ENCODE assay signal across 12 cellular contexts in genomic region chr16:74760007-74760767, GRCh38. TPM values are rescaled to one million over a fixed set of nuclear protein-coding genes. Genes with fewer than 3 reads are reported as not detected.
DNase-seq lines count a peak whose midpoint lies in the region; ATAC-seq and TF ChIP-seq lines count a peak whose summit lies in the region.
"Had no signal": no experiment of that assay in that cellular context is flagged by ENCODE, and none has a peak within 500 bp of the region (broad histone marks: within the 10 kb centered on the region; RNA-seq: fewer than 3 reads in every experiment).

No MANE protein-coding gene starts in this region.

- ATAC-seq in HG03442 (IDR thresholded peaks at IDR 0.05; ENCODE audit: unreplicated experiment) = peak; percentile 63
- ATAC-seq in stimulated activated effector memory CD8-positive, alpha-beta T cell treated with anti-CD3 and anti-CD28 coated beads, Interleukin-12 subunit alpha, Interleukin-12 subunit beta, amount 100 ng/mL, for 72 hours = peak; percentile 88
- ATAC-seq: right cardiac atrium had no signal

- peaks cover 3% of the 10 kb centered on the region for H3K27me3 Mint-ChIP-seq in activated naive CD4-positive, alpha-beta T cell treated with anti-CD3 and anti-CD28 coated beads for 36 hours (ENCODE audit: low read depth)

- no peak overlapping the region for H3K27ac Mint-ChIP-seq in activated naive CD4-positive, alpha-beta T cell treated with anti-CD3 and anti-CD28 coated beads for 36 hours
- no peak overlapping the region for H3K27ac Mint-ChIP-seq in stimulated activated effector memory CD8-positive, alpha-beta T cell treated with anti-CD3 and anti-CD28 coated beads, Interleukin-12 subunit alpha, Interleukin-12 subunit beta, amount 100 ng/mL, for 72 hours
- H3K27ac Mint-ChIP-seq: activated naive CD4-positive, alpha-beta T cell treated with anti-CD3 and anti-CD28 coated beads, Interleukin-2, amount 50 U/mL, for 24 hours had no signal

- no peak overlapping the region for H3K27ac ChIP-seq in ascending aorta
- H3K27ac ChIP-seq: RWPE1 had no signal

- H3K4me1 Mint-ChIP-seq in activated naive CD4-positive, alpha-beta T cell treated with anti-CD3 and anti-CD28 coated beads for 36 hours (ENCODE audit: low read depth) = no peaks in the 10 kb centered on the region
- H3K4me1 Mint-ChIP-seq in stimulated activated effector memory CD8-positive, alpha-beta T cell treated with anti-CD3 and anti-CD28 coated beads, Interleukin-12 subunit alpha, Interleukin-12 subunit beta, amount 100 ng/mL, for 72 hours = no peaks in the 10 kb centered on the region
- H3K4me1 Mint-ChIP-seq: activated naive CD4-positive, alpha-beta T cell treated with anti-CD3 and anti-CD28 coated beads, Interleukin-2, amount 50 U/mL, for 24 hours had no signal

- no peaks in the 10 kb centered on the region for H3K9me3 Mint-ChIP-seq in activated naive CD4-positive, alpha-beta T cell treated with anti-CD3 and anti-CD28 coated beads for 36 hours
- no peaks in the 10 kb centered on the region for H3K9me3 Mint-ChIP-seq in stimulated activated effector memory CD8-positive, alpha-beta T cell treated with anti-CD3 and anti-CD28 coated beads, Interleukin-12 subunit alpha, Interleukin-12 subunit beta, amount 100 ng/mL, for 72 hours
- H3K9me3 Mint-ChIP-seq: activated naive CD4-positive, alpha-beta T cell treated with anti-CD3 and anti-CD28 coated beads, Interleukin-2, amount 50 U/mL, for 24 hours had no signal

- no peaks in the 10 kb centered on the region for H3K9me3 ChIP-seq in ascending aorta

- no peak overlapping the region for H3K4me3 ChIP-seq in choroid plexus epithelial cell (ENCODE audit: low read depth, low read length)
- no peak overlapping the region for H3K4me3 ChIP-seq in ascending aorta

- TF ChIP-seq CTCF in choroid plexus epithelial cell (conservative IDR thresholded peaks at IDR 0.05; ENCODE audit: low read depth, low read length) (no peak), ascending aorta (IDR thresholded peaks at IDR 0.05) (no peak)

- no peaks in the 10 kb centered on the region for H3K27me3 ChIP-seq in ascending aorta

- no peaks in the 10 kb centered on the region for H3K36me3 ChIP-seq in ascending aorta

- no peaks in the 10 kb centered on the region for H3K4me1 ChIP-seq in ascending aorta

- peak; percentile 63 for DNase-seq in activated naive CD4-positive, alpha-beta T cell treated with anti-CD3 and anti-CD28 coated beads for 36 hours
- DNase-seq in activated naive CD4-positive, alpha-beta T cell treated with anti-CD3 and anti-CD28 coated beads, Interleukin-2, amount 50 U/mL, for 16 hours = no peak
- DNase-seq in choroid plexus epithelial cell (ENCODE audit: low read depth) (peak; percentile 20), H4 (ENCODE audit: low spot score) (no peak), ascending aorta (ENCODE audit: low spot score in 2 of 2) (no peak), cerebellar cortex (ENCODE audit: low spot score) (no peak)
- no peak for DNase-seq in stimulated activated effector memory CD8-positive, alpha-beta T cell treated with anti-CD3 and anti-CD28 coated beads, Interleukin-12 subunit alpha, Interleukin-12 subunit beta, amount 100 ng/mL, for 72 hours (ENCODE audit: low spot score in 2 of 2)
- DNase-seq: activated CD4-positive, CD25-positive, alpha-beta regulatory T cell; right cardiac atrium had no signal

- CTCF ChIA-PET in activated naive CD4-positive, alpha-beta T cell treated with anti-CD3 and anti-CD28 coated beads for 36 hours (lab: Charles Lee) = no interaction called here

- H3K4me3 Mint-ChIP-seq in activated naive CD4-positive, alpha-beta T cell treated with anti-CD3 and anti-CD28 coated beads for 36 hours = no peak overlapping the region
- no peak overlapping the region for H3K4me3 Mint-ChIP-seq in stimulated activated effector memory CD8-positive, alpha-beta T cell treated with anti-CD3 and anti-CD28 coated beads, Interleukin-12 subunit alpha, Interleukin-12 subunit beta, amount 100 ng/mL, for 72 hours
- H3K4me3 Mint-ChIP-seq: activated naive CD4-positive, alpha-beta T cell treated with anti-CD3 and anti-CD28 coated beads, Interleukin-2, amount 50 U/mL, for 24 hours had no signal

- H3K36me3 Mint-ChIP-seq in activated naive CD4-positive, alpha-beta T cell treated with anti-CD3 and anti-CD28 coated beads for 36 hours (ENCODE audit: low read depth) = no peaks in the 10 kb centered on the region
- no peaks in the 10 kb centered on the region for H3K36me3 Mint-ChIP-seq in stimulated activated effector memory CD8-positive, alpha-beta T cell treated with anti-CD3 and anti-CD28 coated beads, Interleukin-12 subunit alpha, Interleukin-12 subunit beta, amount 100 ng/mL, for 72 hours
- H3K36me3 Mint-ChIP-seq: activated naive CD4-positive, alpha-beta T cell treated with anti-CD3 and anti-CD28 coated beads, Interleukin-2, amount 50 U/mL, for 24 hours had no signal

- intact Hi-C loops in activated naive CD4-positive, alpha-beta T cell treated with anti-CD3 and anti-CD28 coated beads for 36 hours (cut with micrococcal nuclease) = no loop called here
- intact Hi-C loops in ascending aorta (cut with DNase I) = no loop called here

RNA-seq across cellular contexts. Expression of gene FA2H, which starts 14.4 kb away (rescaled TPM):
- under 1 TPM in 1 of 2 experiments, not detected in 1; 0.15 TPM for total RNA-seq in activated naive CD4-positive, alpha-beta T cell treated with anti-CD3 and anti-CD28 coated beads for 36 hours
- not detected in 2 replicates for total RNA-seq in H4 (2014; rRNA removed; shearing (Covaris generic))
- not detected for total RNA-seq in ascending aorta

RNA-seq across cellular contexts. Expression of gene MLKL, which starts 59.5 kb away (rescaled TPM):
- 10 to 100 TPM; 10.7 to 12.0 TPM for total RNA-seq in activated naive CD4-positive, alpha-beta T cell treated with anti-CD3 and anti-CD28 coated beads for 36 hours
- total RNA-seq in H4 (2014; rRNA removed; shearing (Covaris generic)) = 6.6 and 8.4 TPM in 2 replicates
- total RNA-seq in ascending aorta = 4.0 TPM

Comparison
In these comparisons a context has a peak if more than half of its experiments do, and no peak if none do; other contexts are left out.
1. DNase-seq: peak in activated naive CD4-positive, alpha-beta T cell treated with anti-CD3 and anti-CD28 coated beads for 36 hours (single experiment) and choroid plexus epithelial cell (single experiment); none in activated naive CD4-positive, alpha-beta T cell treated with anti-CD3 and anti-CD28 coated beads, Interleukin-2, amount 50 U/mL, for 16 hours (single experiment), stimulated activated effector memory CD8-positive, alpha-beta T cell treated with anti-CD3 and anti-CD28 coated beads, Interleukin-12 subunit alpha, Interleukin-12 subunit beta, amount 100 ng/mL, for 72 hours (0 of 2), H4 (single experiment), ascending aorta (0 of 2) and cerebellar cortex (single experiment).